21 cellular contexts compared by ENCODE assay signal in the genomic region with DNA sequence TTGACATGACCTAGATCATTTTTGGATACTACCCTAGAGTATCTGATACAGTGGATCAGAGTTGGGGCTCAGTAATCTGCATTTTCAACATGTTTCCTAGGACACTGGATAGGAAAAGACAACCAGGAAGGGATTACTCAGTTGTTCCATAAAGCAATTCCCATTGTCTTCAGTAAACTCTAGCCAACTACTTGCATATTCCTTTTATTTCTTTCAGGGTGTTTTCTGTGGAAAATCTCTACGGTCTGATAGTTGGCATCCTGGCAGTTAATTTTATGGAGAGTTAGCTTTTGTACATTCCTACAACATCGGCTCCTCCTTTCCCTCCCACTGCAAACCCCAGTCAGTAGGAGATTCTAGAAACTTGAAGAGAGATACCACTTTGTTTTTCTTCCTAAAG.
DNase-seq lines count a peak whose midpoint lies in the region; ATAC-seq and TF ChIP-seq lines count a peak whose summit lies in the region.
"Had no signal": no experiment of that assay in that cellular context is flagged by ENCODE, and none has a peak within 500 bp of the region (broad histone marks: within the 10 kb centered on the region; RNA-seq: fewer than 3 reads in every experiment).

No MANE protein-coding gene starts in this region.

- ATAC-seq in Right ventricle myocardium superior (ENCODE audit: poor library complexity) (no peak), aorta (ENCODE audit: low FRiP score) (peak; percentile 23), HG03469 (IDR thresholded peaks at IDR 0.05; ENCODE audit: unreplicated experiment) (no peak)
- ATAC-seq: GM12878 had no signal

- TF ChIP-seq CTCF in left ventricle myocardium inferior (IDR thresholded peaks at IDR 0.05; ENCODE audit: borderline replicate concordance) = no peak
- no peak for TF ChIP-seq CTCF in right atrium auricular region (IDR thresholded peaks at IDR 0.05)
- TF ChIP-seq CTCF in osteocyte (IDR thresholded peaks at IDR 0.05) = no peak

- H3K36me3 Mint-ChIP-seq in osteocyte (ENCODE audit: unreplicated experiment) = no peaks in the 10 kb centered on the region

- H3K36me3 ChIP-seq in left ventricle myocardium inferior = no peaks in the 10 kb centered on the region
- no peaks in the 10 kb centered on the region for H3K36me3 ChIP-seq in right atrium auricular region
- no peaks in the 10 kb centered on the region for H3K36me3 ChIP-seq in aorta (ENCODE audit: control insufficient read depth in 1 of 2, insufficient read depth in 2 of 2, low read length in 1 of 2)

- H3K4me1 ChIP-seq in left ventricle myocardium inferior (peaks cover 97% of the 10 kb centered on the region), right atrium auricular region (peaks cover 0 to 57% of the 10 kb centered on the region in 2 donors), aorta (ENCODE audit: control insufficient read depth in 1 of 2, insufficient read depth in 2 of 2, low read length in 2 of 2) (peaks cover 2 to 9% of the 10 kb centered on the region in 2 donors)
- H3K4me1 ChIP-seq: Caco-2 had no signal

- H3K27ac Mint-ChIP-seq in osteocyte (ENCODE audit: unreplicated experiment) = peak overlapping the region; percentile 89

- no peak for DNase-seq in left ventricle myocardium inferior
- no peak for DNase-seq in Right ventricle myocardium superior
- DNase-seq in right atrium auricular region (ENCODE audit: low spot score) = no peak
- no peak for DNase-seq in osteocyte (ENCODE audit: extremely low spot score, unreplicated experiment)
- no peak for DNase-seq in aorta
- no peak for DNase-seq in NAMALWA (ENCODE audit: low spot score)
- no peak for DNase-seq in erythroblast (lab: John Stamatoyannopoulos, UW)
- DNase-seq: Caco-2; HCEC 1CT; KBM-7; NCI-H1092 treated with DMSO at 0.1 percent for 48 hours; NCI-H1694; NCI-H2107; NCI-H226; NCI-H526; NK-92 treated with Interleukin-12 subunit alpha and Interleukin-12 subunit beta, amount 100 ng/mL, for 24 hours; OCI-M1 had no signal

- intact Hi-C loops in left ventricle myocardium inferior (cut with micrococcal nuclease) (no loop called here), Right ventricle myocardium superior (cut with DNase I) (no loop called here), aorta (cut with DNase I) (no loop called here)

- peak overlapping the region; percentile 39 for H3K4me3 Mint-ChIP-seq in osteocyte (ENCODE audit: unreplicated experiment)

- H3K27me3 Mint-ChIP-seq in osteocyte (ENCODE audit: unreplicated experiment) = no peaks in the 10 kb centered on the region

- H3K27ac ChIP-seq in left ventricle myocardium inferior (replicated peaks) (peak overlapping the region; percentile 56), right atrium auricular region (peak overlapping the region; percentile 2 to 19), aorta (ENCODE audit: low read depth in 1 of 2, low read length in 2 of 2) (peak overlapping the region in 1 of 2 donors; percentile 43)
- H3K27ac ChIP-seq: C4-2B, RWPE1 had no signal

- H3K4me1 Mint-ChIP-seq in osteocyte (ENCODE audit: unreplicated experiment) = peaks cover 82% of the 10 kb centered on the region

- TF ChIP-seq POLR2A in erythroblast (IDR thresholded peaks at IDR 0.05; ENCODE audit: low read length) = no peak

- H3K9me3 ChIP-seq in left ventricle myocardium inferior (replicated peaks) = no peaks in the 10 kb centered on the region
- H3K9me3 ChIP-seq in right atrium auricular region = no peaks in the 10 kb centered on the region
- H3K9me3 ChIP-seq in aorta (ENCODE audit: control insufficient read depth, low read length) = no peaks in the 10 kb centered on the region
- H3K9me3 ChIP-seq: Caco-2 had no signal

- H3K27me3 ChIP-seq in left ventricle myocardium inferior (ENCODE audit: low read depth) = no peaks in the 10 kb centered on the region
- no peaks in the 10 kb centered on the region for H3K27me3 ChIP-seq in right atrium auricular region
- H3K27me3 ChIP-seq in aorta (ENCODE audit: control insufficient read depth in 1 of 2, insufficient read depth in 2 of 2, low read length in 1 of 2) = no peaks in the 10 kb centered on the region

- no peaks in the 10 kb centered on the region for H3K9me3 Mint-ChIP-seq in osteocyte (ENCODE audit: unreplicated experiment)

- H3K4me3 ChIP-seq in left ventricle myocardium inferior (no peak overlapping the region), right atrium auricular region (no peak overlapping the region), aorta (ENCODE audit: low read length in 2 of 2) (no peak overlapping the region)
- H3K4me3 ChIP-seq: GM12878 had no signal

- 9 to 10% methylated on average over 2 of the region's 2 CpGs for WGBS in aorta, 2 donors
